Comparison of ENCODE assay signal across 9 cellular contexts in the genomic region with DNA sequence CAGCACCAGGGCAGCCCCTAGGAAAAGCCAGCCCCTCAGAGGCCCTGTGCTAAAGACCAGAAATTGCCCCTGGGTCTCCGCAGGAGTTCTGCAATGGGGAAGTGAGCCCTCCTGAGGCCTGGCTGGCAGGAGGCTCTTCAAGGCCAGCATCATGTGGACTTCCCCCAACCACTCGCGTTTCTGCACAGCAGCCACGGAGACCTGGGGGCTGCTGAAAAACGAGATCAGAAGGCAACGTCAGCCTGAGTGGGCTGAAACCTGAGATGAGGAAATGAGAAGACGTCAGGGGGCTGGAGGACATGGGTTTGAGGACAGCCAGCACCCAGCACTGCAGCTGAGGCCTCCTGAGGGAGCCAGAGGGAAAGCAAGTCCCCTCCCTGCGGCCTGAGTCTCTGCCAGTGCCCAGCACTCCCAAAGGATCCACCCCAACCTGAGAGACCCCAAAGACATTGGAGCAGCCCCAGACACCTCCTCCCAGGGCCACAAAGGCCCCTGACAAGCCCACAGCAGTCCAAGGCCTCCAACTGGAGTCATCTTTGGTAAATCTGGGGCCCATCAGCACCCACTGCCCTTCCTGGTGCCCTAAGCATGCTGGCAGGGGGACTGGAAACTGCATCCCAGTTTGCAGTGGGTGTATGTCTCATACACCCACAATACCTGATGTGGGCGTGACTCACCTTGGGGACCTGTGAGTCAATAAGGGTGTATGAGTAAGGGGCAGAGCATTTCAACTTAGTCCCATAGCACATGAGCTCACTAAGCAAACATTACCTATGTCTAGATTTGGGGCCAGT. TPM values are rescaled to one million over a fixed set of nuclear protein-coding genes. Genes with fewer than 3 reads are reported as not detected.
DNase-seq lines count a peak whose midpoint lies in the region; ATAC-seq and TF ChIP-seq lines count a peak whose summit lies in the region.
"Had no signal": no experiment of that assay in that cellular context is flagged by ENCODE, and none has a peak within 500 bp of the region (broad histone marks: within the 10 kb centered on the region; RNA-seq: fewer than 3 reads in every experiment).

No MANE protein-coding gene starts in this region.

- peak; percentile 69 to 71 for ATAC-seq in activated CD4-positive, CD25-positive, alpha-beta regulatory T cell treated with anti-CD3 and anti-CD28 coated beads, Interleukin-2, amount 50 U/mL, for 24 hours
- peak; percentile 27 for ATAC-seq in HG02870 (IDR thresholded peaks at IDR 0.05; ENCODE audit: unreplicated experiment)
- no peak for ATAC-seq in aorta (ENCODE audit: low FRiP score)
- ATAC-seq in Right ventricle myocardium superior (ENCODE audit: poor library complexity): no peak

- WGBS in testis, 2 donors: 56 to 76% methylated on average over 7 to 8 of the region's 9 CpGs
- 75 to 78% methylated on average over 9 of the region's 9 CpGs for WGBS in aorta, 2 donors

- H3K9me3 ChIP-seq in testis: no peaks in the 10 kb centered on the region
- no peaks in the 10 kb centered on the region for H3K9me3 ChIP-seq in aorta (ENCODE audit: control insufficient read depth, low read length)

- DNase-seq in activated CD4-positive, CD25-positive, alpha-beta regulatory T cell treated with anti-CD3 and anti-CD28 coated beads, Interleukin-2, amount 50 U/mL, for 72 hours: no peak
- DNase-seq in SW480 (ENCODE audit: low spot score): peak; percentile 87
- peak; percentile 84 to 85 for DNase-seq in foreskin fibroblast
- DNase-seq in testis: no peak
- DNase-seq in aorta: no peak
- no peak for DNase-seq in Right ventricle myocardium superior

- intact Hi-C loops in testis (cut with DNase I; ENCODE audit: low total_unique reads) (no loop called here), aorta (cut with DNase I) (no loop called here), Right ventricle myocardium superior (cut with DNase I) (no loop called here)

- TF ChIP-seq CTCF in foreskin fibroblast (IDR thresholded peaks at IDR 0.05; ENCODE audit: low read depth, low read length) (no peak), testis (IDR thresholded peaks at IDR 0.05) (no peak)

- H3K27ac ChIP-seq in testis (no peak overlapping the region), aorta (ENCODE audit: low read depth in 1 of 2, low read length in 2 of 2) (no peak overlapping the region)
- H3K27ac ChIP-seq: C4-2B had no signal

- H3K4me1 ChIP-seq in testis (peaks cover 9% of the 10 kb centered on the region), aorta (ENCODE audit: control insufficient read depth in 1 of 2, insufficient read depth in 2 of 2, low read length in 2 of 2) (no peaks in the 10 kb centered on the region)

- H3K27me3 ChIP-seq in testis (no peaks in the 10 kb centered on the region), aorta (ENCODE audit: control insufficient read depth in 1 of 2, insufficient read depth in 2 of 2, low read length in 1 of 2) (no peaks in the 10 kb centered on the region)

- H3K36me3 ChIP-seq in testis (ENCODE audit: low read depth, missing control alignments): no peaks in the 10 kb centered on the region
- no peaks in the 10 kb centered on the region for H3K36me3 ChIP-seq in aorta (ENCODE audit: control insufficient read depth in 1 of 2, insufficient read depth in 2 of 2, low read length in 1 of 2)

- no peak for TF ChIP-seq POLR2A in testis (IDR thresholded peaks at IDR 0.05)

- no peak overlapping the region for H3K4me3 ChIP-seq in foreskin fibroblast (ENCODE audit: low read depth in 1 of 2, low read length in 2 of 2)
- no peak overlapping the region for H3K4me3 ChIP-seq in testis
- no peak overlapping the region for H3K4me3 ChIP-seq in aorta (ENCODE audit: low read length in 2 of 2)

RNA-seq across cellular contexts. Expression of gene CYP11A1, which starts 29.2 kb away (rescaled TPM):
- total RNA-seq in testis: 10 to 100 TPM; 74.3 to 76.4 TPM
- 76.2 TPM for polyA plus RNA-seq in testis (ENCODE audit: insufficient read depth, low read depth, low replicate concordance)
- total RNA-seq in aorta: 1 to 10 TPM; 1.3 to 1.5 TPM
- under 1 TPM in 1 of 2 donors, not detected in 1; 0.10 TPM for polyA plus RNA-seq in aorta
- 0.51 TPM for total RNA-seq in Right ventricle myocardium superior

RNA-seq across cellular contexts. Expression of gene SEMA7A, which starts 37.1 kb away (rescaled TPM):
- total RNA-seq in testis: 100 to 1,000 TPM; 217 to 220 TPM
- polyA plus RNA-seq in testis (ENCODE audit: insufficient read depth, low read depth, low replicate concordance): 80.7 TPM
- 1 to 10 TPM; 2.3 to 4.1 TPM for total RNA-seq in aorta
- polyA plus RNA-seq in aorta: 1 to 10 TPM in 1 of 2 donors, under 1 TPM in 1; 0.54 to 1.8 TPM
- 1.2 TPM for total RNA-seq in Right ventricle myocardium superior

Comparison
In these comparisons a context has a peak if more than half of its experiments do, and no peak if none do; other contexts are left out.
1. ATAC-seq: peak in activated CD4-positive, CD25-positive, alpha-beta regulatory T cell treated with anti-CD3 and anti-CD28 coated beads, Interleukin-2, amount 50 U/mL, for 24 hours (2 of 2) and HG02870 (single experiment); none in aorta (single experiment) and Right ventricle myocardium superior (single experiment).
2. DNase-seq: peak in SW480 (single experiment) and foreskin fibroblast (2 of 2); none in activated CD4-positive, CD25-positive, alpha-beta regulatory T cell treated with anti-CD3 and anti-CD28 coated beads, Interleukin-2, amount 50 U/mL, for 72 hours (single experiment), testis (single experiment), aorta (0 of 2) and Right ventricle myocardium superior (single experiment).
3. RNA of gene CYP11A1, which starts 29.2 kb away (total RNA-seq): 74.3 to 76.4 TPM in testis; 1.3 to 1.5 TPM in aorta and 0.51 TPM in Right ventricle myocardium superior (single experiment); every median in the first group is over 10 times any median in the second.
4. RNA of gene SEMA7A, which starts 37.1 kb away (total RNA-seq): 217 to 220 TPM in testis; 2.3 to 4.1 TPM in aorta and 1.2 TPM in Right ventricle myocardium superior (single experiment); every median in the first group is over 10 times any median in the second.